In genomic region chr3:188152660-188153497, GRCh38 we compare ENCODE assay signal across 8 cellular contexts. TPM values are rescaled to one million over a fixed set of nuclear protein-coding genes. Genes with fewer than 3 reads are reported as not detected.
A peak's percentile ranks its signal among the peaks of the same experiment; 100 is the strongest.
DNase-seq lines count a peak whose midpoint lies in the region; ATAC-seq and TF ChIP-seq lines count a peak whose summit lies in the region.

No MANE protein-coding gene starts in this region.

- peak overlapping the region; percentile 75 for H3K4me3 Mint-ChIP-seq in activated CD8-positive, alpha-beta T cell treated with anti-CD3 and anti-CD28 coated beads for 36 hours
- H3K4me3 Mint-ChIP-seq in nephron progenitor cell, result peak overlapping the region; percentile 99

- H3K9me3 Mint-ChIP-seq in activated CD8-positive, alpha-beta T cell treated with anti-CD3 and anti-CD28 coated beads for 36 hours, result peaks cover 6% of the 10 kb centered on the region
- no peaks in the 10 kb centered on the region for H3K9me3 Mint-ChIP-seq in nephron progenitor cell

- peak overlapping the region; percentile 40 for H3K27ac Mint-ChIP-seq in activated CD8-positive, alpha-beta T cell treated with anti-CD3 and anti-CD28 coated beads for 36 hours
- peak overlapping the region; percentile 95 for H3K27ac Mint-ChIP-seq in nephron progenitor cell

- TF ChIP-seq CTCF in activated CD8-positive, alpha-beta T cell treated with anti-CD3 and anti-CD28 coated beads for 36 hours (IDR thresholded peaks at IDR 0.05), result no peak
- TF ChIP-seq CTCF in fibroblast of the aortic adventitia (IDR thresholded peaks at IDR 0.05; ENCODE audit: insufficient read depth, low read length) (no peak), nephron progenitor cell (IDR thresholded peaks at IDR 0.05) (no peak)

- peak overlapping the region; percentile 85 to 95 (median 93) for H3K27ac ChIP-seq in BLaER1 treated with 17β-estradiol and CSF1 and Interleukin-3, amounts not matched to agents 10 nM and 100 nM
- peak overlapping the region; percentile 91 for H3K27ac ChIP-seq in HUES6 (ENCODE audit: low read depth, low read length)

- H3K4me1 ChIP-seq in BLaER1 treated with 17β-estradiol and CSF1 and Interleukin-3, amounts not matched to agents 10 nM and 100 nM, result peaks cover 41 to 61% (median 57%) of the 10 kb centered on the region in 10 experiments
- peaks cover 28% of the 10 kb centered on the region for H3K4me1 ChIP-seq in HUES6 (ENCODE audit: control insufficient read depth, insufficient read depth, low read length)

- H3K4me2 ChIP-seq in BLaER1 treated with 17β-estradiol and CSF1 and Interleukin-3, amounts not matched to agents 10 nM and 100 nM, result peak overlapping the region; percentile 87 to 100 (median 92)

- peaks cover 0 to 6% (median 0%) of the 10 kb centered on the region in 11 experiments; a peak in 6 of 22 replicates for H4K20me1 ChIP-seq in BLaER1 treated with 17β-estradiol and CSF1 and Interleukin-3, amounts not matched to agents 10 nM and 100 nM

- H3K36me3 Mint-ChIP-seq in activated CD8-positive, alpha-beta T cell treated with anti-CD3 and anti-CD28 coated beads for 36 hours (ENCODE audit: low read depth), result peaks cover 3% of the 10 kb centered on the region
- H3K36me3 Mint-ChIP-seq in nephron progenitor cell (ENCODE audit: low read depth), result no peaks in the 10 kb centered on the region

- H3K9me3 ChIP-seq in BLaER1 treated with 17β-estradiol and CSF1 and Interleukin-3, amounts not matched to agents 10 nM and 100 nM (replicated peaks in 1 of 11), result peaks cover 0 to 17% (median 10%) of the 10 kb centered on the region in 11 experiments; a peak in 14 of 22 replicates
- H3K9me3 ChIP-seq in HUES6 (ENCODE audit: control insufficient read depth, insufficient read depth, low read depth, low read length), result no peaks in the 10 kb centered on the region

- CTCF ChIA-PET in activated CD8-positive, alpha-beta T cell treated with anti-CD3 and anti-CD28 coated beads for 36 hours (lab: Charles Lee), result interaction anchor here (1.1 to 2.2 kb wide), 6 partner anchors 13 to 415 kb away, joined by 3 to 13 read pairs (median 5); partner anchors contain the start of gene BCL6

- no peaks in the 10 kb centered on the region; a peak in 1 of 22 replicates for H3K36me3 ChIP-seq in BLaER1 treated with 17β-estradiol and CSF1 and Interleukin-3, amounts not matched to agents 10 nM and 100 nM
- H3K36me3 ChIP-seq in HUES6 (ENCODE audit: control insufficient read depth, insufficient read depth, low read length), result no peaks in the 10 kb centered on the region

- peaks cover 54% of the 10 kb centered on the region for H3K4me1 Mint-ChIP-seq in activated CD8-positive, alpha-beta T cell treated with anti-CD3 and anti-CD28 coated beads for 36 hours (ENCODE audit: low read depth)
- H3K4me1 Mint-ChIP-seq in nephron progenitor cell, result peaks cover 50% of the 10 kb centered on the region

- H3K9ac ChIP-seq in BLaER1 treated with 17β-estradiol and CSF1 and Interleukin-3, amounts not matched to agents 10 nM and 100 nM, result peak overlapping the region; percentile 86 to 93 (median 91)
- peak overlapping the region; percentile 94 for H3K9ac ChIP-seq in HUES6 (ENCODE audit: low read length)

- intact Hi-C loops in activated CD8-positive, alpha-beta T cell treated with anti-CD3 and anti-CD28 coated beads for 36 hours (cut with micrococcal nuclease), result loop anchor here (10.0 kb wide), 1 partner anchor 228 kb away; no protein-coding TSS in a partner anchor

- H3K27me3 ChIP-seq in BLaER1 treated with 17β-estradiol and CSF1 and Interleukin-3, amounts not matched to agents 10 nM and 100 nM, result no peaks in the 10 kb centered on the region
- no peaks in the 10 kb centered on the region for H3K27me3 ChIP-seq in HUES6 (ENCODE audit: control insufficient read depth, insufficient read depth, low read length)

- ATAC-seq in activated CD8-positive, alpha-beta T cell treated with anti-CD3 and anti-CD28 coated beads for 36 hours, result no peak
- ATAC-seq in HG03108 (IDR thresholded peaks at IDR 0.05; ENCODE audit: unreplicated experiment), result no peak

- H3K4me3 ChIP-seq in BLaER1 treated with 17β-estradiol and CSF1 and Interleukin-3, amounts not matched to agents 10 nM and 100 nM, result peak overlapping the region; percentile 56 to 87 (median 78)
- H3K4me3 ChIP-seq in HUES6 (ENCODE audit: low read depth, low read length), result peak overlapping the region; percentile 59
- peak overlapping the region; percentile 89 for H3K4me3 ChIP-seq in fibroblast of the aortic adventitia (ENCODE audit: low read depth, low read length)

- POLR2A ChIA-PET in activated CD8-positive, alpha-beta T cell treated with anti-CD3 and anti-CD28 coated beads for 36 hours (lab: Charles Lee), result interaction anchor here (0.6 to 3.0 kb wide), 7 partner anchors 8 to 410 kb away, joined by 3 to 11 read pairs (median 5); partner anchors contain the start of gene BCL6

- H3K27me3 Mint-ChIP-seq in activated CD8-positive, alpha-beta T cell treated with anti-CD3 and anti-CD28 coated beads for 36 hours, result no peaks in the 10 kb centered on the region
- no peaks in the 10 kb centered on the region for H3K27me3 Mint-ChIP-seq in nephron progenitor cell (ENCODE audit: low read depth, poor library complexity)

- peak; percentile 35 for DNase-seq in activated CD8-positive, alpha-beta T cell treated with anti-CD3 and anti-CD28 coated beads for 36 hours
- DNase-seq in fibroblast of the aortic adventitia (ENCODE audit: low read depth) (peak; percentile 84), nephron progenitor cell (peak; percentile 38), OCI-M2 (lab: John Stamatoyannopoulos, UW; ENCODE audit: unreplicated experiment) (no peak), NCI-H82 (lab: John Stamatoyannopoulos, UW) (no peak)

RNA-seq across cellular contexts. Expression of gene LPP, which starts 1.1 kb away (rescaled TPM):
- 10 to 100 TPM; 16.4 to 22.6 TPM for total RNA-seq in activated CD8-positive, alpha-beta T cell treated with anti-CD3 and anti-CD28 coated beads for 36 hours
- 33.2 and 92.1 TPM in 2 replicates for total RNA-seq in fibroblast of the aortic adventitia (ENCODE audit: low replicate concordance)

Comparison
In these comparisons a context has a peak if more than half of its experiments do, and no peak if none do; other contexts are left out.
1. DNase-seq: peak in activated CD8-positive, alpha-beta T cell treated with anti-CD3 and anti-CD28 coated beads for 36 hours (single experiment), fibroblast of the aortic adventitia (single experiment) and nephron progenitor cell (single experiment); none in OCI-M2 (single experiment) and NCI-H82 (single experiment).
2. Peak in every context shown above with its lines, with median percentiles within 50 percentile points of each other: H3K4me3 ChIP-seq.